Comparison of ENCODE assay signal across 8 cellular contexts in the genomic region with DNA sequence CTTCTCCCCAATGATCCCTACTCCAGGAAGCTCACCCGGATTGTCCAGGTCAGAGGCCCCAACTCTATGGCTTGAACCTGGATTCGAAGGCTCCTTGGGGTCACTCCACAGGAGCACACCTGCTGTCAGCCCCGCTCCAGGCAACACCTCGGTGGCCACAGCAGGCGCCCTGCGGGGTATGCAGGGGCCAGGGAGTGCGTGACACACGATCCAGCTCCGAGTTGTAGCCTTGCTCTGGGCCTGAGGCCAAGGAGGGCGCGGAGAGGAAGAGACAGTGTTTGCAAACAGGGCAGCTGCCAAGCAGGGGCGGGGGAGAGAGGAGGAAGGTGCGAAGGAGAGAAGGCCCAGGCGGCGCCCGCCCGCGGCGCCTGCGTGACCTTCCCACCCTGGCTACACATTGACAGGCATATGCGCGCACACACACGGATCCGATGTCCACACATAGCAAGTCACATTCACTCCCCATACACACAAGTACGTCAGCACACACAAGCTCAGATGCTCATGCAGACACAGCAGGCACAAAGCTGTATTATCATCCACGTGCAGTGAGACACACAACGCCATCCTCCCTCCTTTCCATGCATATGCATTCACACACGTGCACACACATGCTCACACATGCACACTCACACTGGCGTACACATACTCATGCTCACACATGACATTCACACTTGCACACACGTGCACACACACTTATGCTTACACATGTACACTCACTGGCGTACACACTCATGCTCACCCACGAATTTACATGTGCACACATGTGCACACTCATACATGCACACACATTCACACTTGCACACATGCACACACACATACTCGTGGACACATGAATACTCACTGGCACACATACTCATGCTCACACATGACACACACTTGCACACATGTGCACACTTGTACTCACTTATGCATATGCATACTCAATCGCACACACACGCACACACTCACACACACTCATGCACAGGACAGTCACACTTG. TPM values are rescaled to one million over a fixed set of nuclear protein-coding genes. Genes with fewer than 3 reads are reported as not detected.
DNase-seq lines count a peak whose midpoint lies in the region; ATAC-seq and TF ChIP-seq lines count a peak whose summit lies in the region.

No MANE protein-coding gene starts in this region.

- no CpG with 5 or more reads among the region's 35 CpGs for WGBS in trophoblast cell (ENCODE audit: extremely low coverage, insufficient coverage, insufficient read length)

- no peak overlapping the region for H3K14ac ChIP-seq in trophoblast cell (ENCODE audit: low read length)

- POLR2A ChIA-PET in HEK293T (lab: Yijun Ruan, JAX), result no interaction called here
- POLR2A ChIA-PET in CD8-positive, alpha-beta memory T cell (lab: Charles Lee), result no interaction called here

- no peaks in the 10 kb centered on the region for H3K4me1 ChIP-seq in trophoblast cell (ENCODE audit: control insufficient read depth in 1 of 2, insufficient read depth in 2 of 2, low read length in 2 of 2)
- H3K4me1 ChIP-seq in CD8-positive, alpha-beta memory T cell (ENCODE audit: insufficient read depth, low read length), result no peaks in the 10 kb centered on the region

- H2BK5ac ChIP-seq in trophoblast cell (ENCODE audit: low read depth, low read length, poor library complexity), result no peak overlapping the region

- DNase-seq in HEK293T (ENCODE audit: extremely low spot score) (no peak), NCI-H460 (ENCODE audit: extremely low read depth, low read depth) (peak; percentile 51), trophoblast cell (no peak), SIG-M5 (lab: John Stamatoyannopoulos, UW) (no peak)
- DNase-seq in CD8-positive, alpha-beta memory T cell, result no peak

- peak overlapping the region; percentile 58 for H3K23ac ChIP-seq in trophoblast cell (ENCODE audit: low read length)

- no peak overlapping the region for H3K4me2 ChIP-seq in trophoblast cell (ENCODE audit: low read length)

- ATAC-seq in esophagus mucosa, result peak; percentile 65
- no peak for ATAC-seq in GM18861 (IDR thresholded peaks at IDR 0.05; ENCODE audit: unreplicated experiment)
- no peak for ATAC-seq in GM18868 (IDR thresholded peaks at IDR 0.05; ENCODE audit: unreplicated experiment)

- no peaks in the 10 kb centered on the region for H3K79me1 ChIP-seq in trophoblast cell (ENCODE audit: low read length)

- H2BK120ac ChIP-seq in trophoblast cell (ENCODE audit: insufficient read depth, low read length, poor library complexity), result no peak overlapping the region

- peaks cover 11% of the 10 kb centered on the region for H3K9me3 ChIP-seq in trophoblast cell (ENCODE audit: insufficient read depth, low read depth, low read length)
- H3K9me3 ChIP-seq in CD8-positive, alpha-beta memory T cell (ENCODE audit: low read length), result no peaks in the 10 kb centered on the region

- H2AK5ac ChIP-seq in trophoblast cell (ENCODE audit: low read length), result no peak overlapping the region

- no peaks in the 10 kb centered on the region for H3K27me3 ChIP-seq in trophoblast cell (ENCODE audit: insufficient read depth, low read length)
- H3K27me3 ChIP-seq in CD8-positive, alpha-beta memory T cell (ENCODE audit: insufficient read depth, low read length, poor library complexity, severe bottlenecking), result no peaks in the 10 kb centered on the region

- no peak overlapping the region for H3K4me3 Mint-ChIP-seq in CD8-positive, alpha-beta memory T cell

- H2BK12ac ChIP-seq in trophoblast cell (ENCODE audit: low read length), result no peak overlapping the region

- H3K4me1 Mint-ChIP-seq in CD8-positive, alpha-beta memory T cell, result no peaks in the 10 kb centered on the region

- H3K36me3 ChIP-seq in trophoblast cell (ENCODE audit: control insufficient read depth in 1 of 2, insufficient read depth in 2 of 2, low read length in 2 of 2), result no peaks in the 10 kb centered on the region
- H3K36me3 ChIP-seq in CD8-positive, alpha-beta memory T cell (ENCODE audit: insufficient read depth, low read length), result no peaks in the 10 kb centered on the region

- peaks cover 1 to 12% of the 10 kb centered on the region in 2 donors for H3K27me3 Mint-ChIP-seq in CD8-positive, alpha-beta memory T cell

- no peak overlapping the region for H3K18ac ChIP-seq in trophoblast cell (ENCODE audit: low read length)

- H4K8ac ChIP-seq in trophoblast cell (ENCODE audit: low read depth, low read length), result no peak overlapping the region

- no peak overlapping the region for H3K27ac Mint-ChIP-seq in CD8-positive, alpha-beta memory T cell

- CTCF ChIA-PET in HEK293T (lab: Yijun Ruan, JAX), result no interaction called here
- CTCF ChIA-PET in CD8-positive, alpha-beta memory T cell (lab: Charles Lee), result no interaction called here

- no peak overlapping the region for H4K12ac ChIP-seq in trophoblast cell (ENCODE audit: low read depth, low read length)

- no peaks in the 10 kb centered on the region for H3K9me3 Mint-ChIP-seq in CD8-positive, alpha-beta memory T cell

- peak overlapping the region; percentile 27 for H3K4me3 ChIP-seq in trophoblast cell (ENCODE audit: low read depth, low read length)
- H3K4me3 ChIP-seq in CD8-positive, alpha-beta memory T cell (ENCODE audit: low read length), result no peak overlapping the region

- H3K36me3 Mint-ChIP-seq in CD8-positive, alpha-beta memory T cell, result no peaks in the 10 kb centered on the region

- H2AFZ ChIP-seq in trophoblast cell (ENCODE audit: insufficient read depth, low read length, poor library complexity), result no peak overlapping the region

- H3K4ac ChIP-seq in trophoblast cell (ENCODE audit: low read depth, low read length), result no peak overlapping the region

- H4K91ac ChIP-seq in trophoblast cell (ENCODE audit: low read depth, low read length), result no peak overlapping the region

- no peak overlapping the region for H3K27ac ChIP-seq in trophoblast cell (ENCODE audit: low read depth, low read length)
- no peak overlapping the region for H3K27ac ChIP-seq in CD8-positive, alpha-beta memory T cell (ENCODE audit: low read depth, low read length)

- no peak overlapping the region for H3K9ac ChIP-seq in trophoblast cell (ENCODE audit: low read length)

- no peaks in the 10 kb centered on the region for H3K79me2 ChIP-seq in trophoblast cell (ENCODE audit: control insufficient read depth, insufficient read depth, low read length, poor library complexity)

TF ChIP-seq in HEK293T, 16 proteins besides CTCF, POLR2A, EP300 and RAD21:
- TF ChIP-seq L3MBTL2 (conservative IDR thresholded peaks at IDR 0.05) (peak; percentile 92), SP1 (IDR thresholded peaks at IDR 0.05) (no peak), BHLHE40 (IDR thresholded peaks at IDR 0.05; ENCODE audit: borderline replicate concordance) (no peak), TARDBP (IDR thresholded peaks at IDR 0.05) (no peak)

RNA-seq across cellular contexts. Expression of gene SBK2, which starts 10.4 kb away (rescaled TPM):
- total RNA-seq in NCI-H460 (2014; rRNA removed; shearing (Covaris generic)), result not detected in 2 replicates
- polyA plus RNA-seq in NCI-H460 (2014; cell fraction: nucleus; rRNA removed), result not detected in 2 replicates
- not detected for total RNA-seq in esophagus mucosa
- 0.30 and 0.31 TPM in 2 replicates for polyA plus RNA-seq in trophoblast cell (2013)
- not detected for total RNA-seq in CD8-positive, alpha-beta memory T cell
- polyA plus RNA-seq in CD8-positive, alpha-beta memory T cell, result not detected

RNA-seq across cellular contexts. Expression of gene SBK3, which starts 18.8 kb away (rescaled TPM):
- total RNA-seq in NCI-H460 (2014; rRNA removed; shearing (Covaris generic)), result 0.32 TPM in 1 of 2 replicates, not detected in the other
- polyA plus RNA-seq in NCI-H460 (2014; cell fraction: nucleus; rRNA removed), result 0.13 TPM in 1 of 2 replicates, not detected in the other
- total RNA-seq in esophagus mucosa, result 0.80 TPM
- polyA plus RNA-seq in trophoblast cell (2013), result 0.06 and 0.11 TPM in 2 replicates
- total RNA-seq in CD8-positive, alpha-beta memory T cell, result not detected
- polyA plus RNA-seq in CD8-positive, alpha-beta memory T cell, result not detected

RNA-seq across cellular contexts. Expression of gene SSC5D, which starts 38.3 kb away (rescaled TPM):
- 0.07 TPM in 1 of 2 replicates, not detected in the other for total RNA-seq in NCI-H460 (2014; rRNA removed; shearing (Covaris generic))
- polyA plus RNA-seq in NCI-H460 (2014; cell fraction: nucleus; rRNA removed), result 0.17 and 0.75 TPM in 2 replicates
- total RNA-seq in esophagus mucosa, result 0.24 TPM
- 24.2 and 24.4 TPM in 2 replicates for polyA plus RNA-seq in trophoblast cell (2013)
- 1 to 10 TPM in 1 of 2 experiments, under 1 TPM in 1; 0.35 to 1.2 TPM for total RNA-seq in CD8-positive, alpha-beta memory T cell
- polyA plus RNA-seq in CD8-positive, alpha-beta memory T cell, result not detected

RNA-seq across cellular contexts. Expression of gene NAT14, which starts 41.5 kb away (rescaled TPM):
- 3.9 and 4.5 TPM in 2 replicates for total RNA-seq in NCI-H460 (2014; rRNA removed; shearing (Covaris generic))
- polyA plus RNA-seq in NCI-H460 (2014; cell fraction: nucleus; rRNA removed), result 20.7 and 28.5 TPM in 2 replicates
- 7.5 TPM for total RNA-seq in esophagus mucosa
- 108 and 109 TPM in 2 replicates for polyA plus RNA-seq in trophoblast cell (2013)
- 10 to 100 TPM; 27.5 to 28.4 TPM for total RNA-seq in CD8-positive, alpha-beta memory T cell
- polyA plus RNA-seq in CD8-positive, alpha-beta memory T cell, result 7.0 TPM

RNA-seq across cellular contexts. Expression of gene ZNF628, which starts 50.1 kb away (rescaled TPM):
- total RNA-seq in NCI-H460 (2014; rRNA removed; shearing (Covaris generic)), result 2.1 and 6.1 TPM in 2 replicates
- polyA plus RNA-seq in NCI-H460 (2014; cell fraction: nucleus; rRNA removed), result 1.5 and 2.0 TPM in 2 replicates
- total RNA-seq in esophagus mucosa, result 3.7 TPM
- polyA plus RNA-seq in trophoblast cell (2013), result 12.6 and 14.5 TPM in 2 replicates
- total RNA-seq in CD8-positive, alpha-beta memory T cell, result 1 to 10 TPM; 8.3 to 8.7 TPM
- polyA plus RNA-seq in CD8-positive, alpha-beta memory T cell, result 0.36 TPM
